Comparison of ENCODE assay signal across 16 cellular contexts in the genomic region with DNA sequence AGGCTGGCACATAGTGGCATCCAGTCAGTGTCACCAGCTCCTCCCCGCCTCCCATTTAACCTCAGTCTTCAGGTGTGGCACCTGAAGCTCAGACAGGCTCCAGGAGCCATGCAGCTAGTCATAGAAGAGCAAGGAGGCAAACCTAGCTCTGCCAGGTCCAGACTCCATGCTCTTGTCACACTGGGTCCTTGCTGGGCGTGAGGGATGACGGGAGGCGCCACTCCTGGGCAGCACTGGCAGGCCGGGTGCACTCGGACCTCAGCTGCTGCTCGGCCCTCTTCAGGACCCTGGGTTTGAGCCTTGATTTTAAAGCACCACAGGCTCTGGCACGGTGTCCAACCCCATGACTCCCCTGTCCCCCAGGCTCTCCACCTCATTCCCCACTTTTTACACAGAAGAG. TPM values are rescaled to one million over a fixed set of nuclear protein-coding genes. Genes with fewer than 3 reads are reported as not detected.
A peak's percentile ranks its signal among the peaks of the same experiment; 100 is the strongest.
DNase-seq lines count a peak whose midpoint lies in the region; ATAC-seq and TF ChIP-seq lines count a peak whose summit lies in the region.
"Had no signal": no experiment of that assay in that cellular context is flagged by ENCODE, and none has a peak within 500 bp of the region (broad histone marks: within the 10 kb centered on the region; RNA-seq: fewer than 3 reads in every experiment).

No MANE protein-coding gene starts in this region.

- H3K9me3 ChIP-seq in left ventricle myocardium inferior (replicated peaks) (no peaks in the 10 kb centered on the region), sigmoid colon (no peaks in the 10 kb centered on the region)

- no peak for ATAC-seq in GM18517 (IDR thresholded peaks at IDR 0.05; ENCODE audit: unreplicated experiment)
- ATAC-seq: HepG2 had no signal

- H3K27me3 ChIP-seq in H7 (ENCODE audit: control insufficient read depth, insufficient read depth, low read length) = no peaks in the 10 kb centered on the region
- no peaks in the 10 kb centered on the region for H3K27me3 ChIP-seq in left ventricle myocardium inferior (ENCODE audit: low read depth)
- no peaks in the 10 kb centered on the region for H3K27me3 ChIP-seq in sigmoid colon

- no TSS peak for BruUV-seq in MCF 10A (replicated peaks; lab: Mats Ljungman, UMichigan)

- DNase-seq in H7 (peak; percentile 46), MCF 10A (ENCODE audit: unreplicated experiment) (no peak), left ventricle myocardium inferior (no peak), sigmoid colon (no peak), 8988T (no peak)
- DNase-seq in activated CD4-positive, alpha-beta T cell treated with anti-CD3 and anti-CD28 coated beads, Interleukin-2, amount 50 U/mL, for 1 hour = no peak
- DNase-seq in stimulated activated CD4-positive, alpha-beta T cell treated with anti-CD3 and anti-CD28 coated beads, Interleukin-1b, Interleukin-23, amount 100 ng/mL, for 48 hours = no peak
- DNase-seq: activated CD4-positive, alpha-beta T cell treated with anti-CD3 and anti-CD28 coated beads, Interleukin-2, amount 10 ng/mL, durations not matched to agents 24 days and 14 days; activated naive CD4-positive, alpha-beta T cell treated with anti-CD3 and anti-CD28 coated beads for 36 hours; cortex of kidney; EL; NCI-H2227 treated with DMSO at 0.1 percent for 48 hours; stimulated activated naive CD4-positive, alpha-beta T cell had no signal

- H3K27ac Mint-ChIP-seq in MCF 10A (ENCODE audit: low read depth, unreplicated experiment) = peak overlapping the region; percentile 29
- H3K27ac Mint-ChIP-seq: activated CD4-positive, alpha-beta T cell treated with anti-CD3 and anti-CD28 coated beads, Interleukin-2, amount 10 ng/mL, durations not matched to agents 24 days and 14 days; activated naive CD4-positive, alpha-beta T cell treated with anti-CD3 and anti-CD28 coated beads for 36 hours had no signal

- H3K4me1 Mint-ChIP-seq in MCF 10A (ENCODE audit: insufficient read depth, unreplicated experiment) = peaks cover 43% of the 10 kb centered on the region

- H3K9me3 Mint-ChIP-seq in MCF 10A (ENCODE audit: unreplicated experiment) = no peaks in the 10 kb centered on the region
- H3K9me3 Mint-ChIP-seq: activated CD4-positive, alpha-beta T cell treated with anti-CD3 and anti-CD28 coated beads, Interleukin-2, amount 10 ng/mL, durations not matched to agents 24 days and 14 days; activated naive CD4-positive, alpha-beta T cell treated with anti-CD3 and anti-CD28 coated beads for 36 hours; nephron had no signal

- H3K27ac ChIP-seq in left ventricle myocardium inferior (replicated peaks) (peak overlapping the region; percentile 89), sigmoid colon (peak overlapping the region; percentile 66 to 74 (median 70))

- no peak overlapping the region for H3K4me3 ChIP-seq in H7 (ENCODE audit: insufficient read depth, low read depth, low read length)
- H3K4me3 ChIP-seq in left ventricle myocardium inferior = no peak overlapping the region
- no peak overlapping the region for H3K4me3 ChIP-seq in sigmoid colon

- intact Hi-C loops in MCF 10A (cut with micrococcal nuclease) (no loop called here), left ventricle myocardium inferior (cut with micrococcal nuclease) (no loop called here), sigmoid colon (cut with DNase I) (no loop called here)

- no peak for TF ChIP-seq CTCF in MCF 10A (IDR thresholded peaks at IDR 0.05; ENCODE audit: unreplicated experiment)
- no peak for TF ChIP-seq CTCF in left ventricle myocardium inferior (IDR thresholded peaks at IDR 0.05; ENCODE audit: borderline replicate concordance)
- TF ChIP-seq CTCF in sigmoid colon (IDR thresholded peaks at IDR 0.05) = no peak

- H3K4me1 ChIP-seq in left ventricle myocardium inferior (peaks cover 100% of the 10 kb centered on the region), sigmoid colon (peaks cover 0 to 79% (median 70%) of the 10 kb centered on the region in 4 donors)

- WGBS in sigmoid colon, 2 donors = 93 to 94% methylated on average over 8 of the region's 8 CpGs

- peaks cover 19% of the 10 kb centered on the region for H3K36me3 Mint-ChIP-seq in MCF 10A (ENCODE audit: insufficient read depth, unreplicated experiment)

- TF ChIP-seq POLR2A in sigmoid colon (IDR thresholded peaks at IDR 0.05) = no peak

- TF ChIP-seq EP300 in sigmoid colon (IDR thresholded peaks at IDR 0.05) = no peak

- H3K27me3 Mint-ChIP-seq in MCF 10A (ENCODE audit: insufficient read depth, unreplicated experiment) = no peaks in the 10 kb centered on the region
- H3K27me3 Mint-ChIP-seq: activated CD4-positive, alpha-beta T cell treated with anti-CD3 and anti-CD28 coated beads, Interleukin-2, amount 10 ng/mL, durations not matched to agents 24 days and 14 days had no signal

- POLR2A ChIA-PET in MCF 10A (lab: Yijun Ruan, JAX) = no interaction called here

- CTCF ChIA-PET in MCF 10A (lab: Yijun Ruan, JAX) = interaction anchor here (1.1 to 2.2 kb wide), 2 partner anchors 21 to 41 kb away, joined by 3 to 7 read pairs; no protein-coding TSS in a partner anchor

- H3K36me3 ChIP-seq in H7 (replicated peaks; ENCODE audit: control insufficient read depth, insufficient read depth, low read length) = no peaks in the 10 kb centered on the region
- no peaks in the 10 kb centered on the region for H3K36me3 ChIP-seq in left ventricle myocardium inferior
- H3K36me3 ChIP-seq in sigmoid colon = no peaks in the 10 kb centered on the region

- H3K4me3 Mint-ChIP-seq in MCF 10A (ENCODE audit: unreplicated experiment) = no peak overlapping the region
- H3K4me3 Mint-ChIP-seq: activated CD4-positive, alpha-beta T cell treated with anti-CD3 and anti-CD28 coated beads, Interleukin-2, amount 10 ng/mL, durations not matched to agents 24 days and 14 days; activated naive CD4-positive, alpha-beta T cell treated with anti-CD3 and anti-CD28 coated beads for 36 hours; nephron had no signal

RNA-seq across cellular contexts. Expression of gene ITPK1, which starts 24.1 kb away (rescaled TPM):
- 75.1 and 92.1 TPM in 2 replicates for total RNA-seq in H7 (2014; rRNA removed; shearing (Covaris generic))
- total RNA-seq in MCF 10A (2022) (84.7 and 133 TPM in 2 replicates), left ventricle myocardium inferior (112 TPM), sigmoid colon (10 to 100 TPM; 39.8 to 68.8 (median 54.3) TPM)
- polyA plus RNA-seq in sigmoid colon = 10 to 100 TPM; 55.3 to 75.4 (median 71.2) TPM
